ENCODE assay signal across 23 cellular contexts in genomic region chr12:81222841-81223595, GRCh38.
A peak's percentile ranks its signal among the peaks of the same experiment; 100 is the strongest.
DNase-seq lines count a peak whose midpoint lies in the region; ATAC-seq and TF ChIP-seq lines count a peak whose summit lies in the region.
"Had no signal": no experiment of that assay in that cellular context is flagged by ENCODE, and none has a peak within 500 bp of the region (broad histone marks: within the 10 kb centered on the region; RNA-seq: fewer than 3 reads in every experiment).

No MANE protein-coding gene starts in this region.

- CTCF ChIA-PET in BJ (lab: Yijun Ruan, JAX) (no interaction called here), PC-9 (lab: Charles Lee) (no interaction called here)

- no peak overlapping the region for H2AFZ ChIP-seq in PC-9

- H3K36me3 ChIP-seq in BJ (ENCODE audit: control insufficient read depth, insufficient read depth, low read length) (no peaks in the 10 kb centered on the region), PC-9 (ENCODE audit: low read depth) (no peaks in the 10 kb centered on the region)
- H3K36me3 ChIP-seq: WERI-Rb-1 had no signal

- TF ChIP-seq CTCF in BJ (IDR thresholded peaks at IDR 0.05; ENCODE audit: insufficient read depth, low read depth, low read length) (no peak), dorsolateral prefrontal cortex (IDR thresholded peaks at IDR 0.05 in 54 of 56, conservative IDR thresholded peaks at IDR 0.05 in 2 of 56; ENCODE audit: low read depth in 1 of 56, partially characterized antibody in 56 of 56) (no peak), natural killer cell (IDR thresholded peaks at IDR 0.05) (no peak), PC-9 (conservative IDR thresholded peaks at IDR 0.05) (no peak)

- H3K4me1 ChIP-seq in PC-9 (replicated peaks; ENCODE audit: insufficient read depth), result no peaks in the 10 kb centered on the region

- no peaks in the 10 kb centered on the region for H3K9me3 ChIP-seq in PC-9 (ENCODE audit: insufficient read depth, low read depth)

- no peaks in the 10 kb centered on the region for H3K4me1 Mint-ChIP-seq in natural killer cell
- H3K4me1 Mint-ChIP-seq: activated CD4-positive, alpha-beta T cell treated with anti-CD3 and anti-CD28 coated beads, Interleukin-2, amount 10 ng/mL, durations not matched to agents 24 days and 14 days; activated CD8-positive, alpha-beta memory T cell treated with anti-CD3 and anti-CD28 coated beads, Interleukin-2, amount 10 ng/mL, durations not matched to agents 7 days and 5 days; stimulated activated memory B cell treated with anti-CD40 and anti-IgM and Interleukin-4, amounts not matched to agents 10 μg/mL and 1 μg/mL and 100 μg/mL, for 72 hours had no signal

- H3K27ac ChIP-seq in dorsolateral prefrontal cortex (peak overlapping the region in 48 of 59 donors; percentile 1 to 83 (median 55)), PC-9 (no peak overlapping the region)
- H3K27ac ChIP-seq: WERI-Rb-1 had no signal

- H3K9me3 Mint-ChIP-seq in natural killer cell, result peaks cover 13 to 14% of the 10 kb centered on the region in 2 donors
- H3K9me3 Mint-ChIP-seq: activated CD4-positive, alpha-beta T cell treated with anti-CD3 and anti-CD28 coated beads, Interleukin-2, amount 10 ng/mL, durations not matched to agents 24 days and 14 days; activated naive CD4-positive, alpha-beta T cell treated with anti-CD3 and anti-CD28 coated beads for 36 hours had no signal

- no peaks in the 10 kb centered on the region for H3F3A ChIP-seq in PC-9 (ENCODE audit: insufficient read depth, low read depth)

- intact Hi-C loops in dorsolateral prefrontal cortex (cut with DNase I), result no loop called here
- intact Hi-C loops in natural killer cell (cut with micrococcal nuclease), result no loop called here
- intact Hi-C loops in PC-9 (cut with micrococcal nuclease; ENCODE audit: unreplicated experiment), result no loop called here

- H3K27me3 Mint-ChIP-seq in natural killer cell (ENCODE audit: low read depth in 2 of 2), result no peaks in the 10 kb centered on the region
- H3K27me3 Mint-ChIP-seq: activated CD4-positive, alpha-beta T cell treated with anti-CD3 and anti-CD28 coated beads, Interleukin-2, amount 10 ng/mL, durations not matched to agents 24 days and 14 days; activated CD8-positive, alpha-beta memory T cell treated with anti-CD3 and anti-CD28 coated beads, Interleukin-2, amount 10 ng/mL, durations not matched to agents 7 days and 5 days; stimulated activated memory B cell treated with anti-CD40 and anti-IgM and Interleukin-4, amounts not matched to agents 10 μg/mL and 1 μg/mL and 100 μg/mL, for 72 hours had no signal

- no peak overlapping the region for H3K4me3 ChIP-seq in BJ (ENCODE audit: low read depth, low read length)
- no peak overlapping the region for H3K4me3 ChIP-seq in dorsolateral prefrontal cortex
- H3K4me3 ChIP-seq in PC-9, result no peak overlapping the region

- H3K27ac Mint-ChIP-seq in natural killer cell, result no peak overlapping the region
- H3K27ac Mint-ChIP-seq: activated CD4-positive, alpha-beta T cell treated with anti-CD3 and anti-CD28 coated beads, Interleukin-2, amount 10 ng/mL, durations not matched to agents 24 days and 14 days; activated CD8-positive, alpha-beta memory T cell treated with anti-CD3 and anti-CD28 coated beads, Interleukin-2, amount 10 ng/mL, durations not matched to agents 7 days and 5 days; activated naive CD4-positive, alpha-beta T cell treated with anti-CD3 and anti-CD28 coated beads for 36 hours; stimulated activated memory B cell treated with anti-CD40 and anti-IgM and Interleukin-4, amounts not matched to agents 10 μg/mL and 1 μg/mL and 100 μg/mL, for 72 hours had no signal

- DNase-seq in BJ (ENCODE audit: low read depth) (peak; percentile 27), NCI-H69 (lab: John Stamatoyannopoulos, UW) (peak; percentile 58), dorsolateral prefrontal cortex (no peak), renal cortical epithelial cell (ENCODE audit: low read depth) (peak; percentile 11), NCI-H2107 treated with DMSO at 0.1 percent for 48 hours (lab: John Stamatoyannopoulos, UW; ENCODE audit: unreplicated experiment) (no peak), natural killer cell (no peak), AG08396 (ENCODE audit: low spot score) (no peak), PC-9 (no peak)
- DNase-seq: activated CD4-positive, alpha-beta T cell treated with anti-CD3 and anti-CD28 coated beads, Interleukin-2, amount 10 ng/mL, durations not matched to agents 24 days and 14 days; activated CD8-positive, alpha-beta memory T cell treated with anti-CD3 and anti-CD28 coated beads, Interleukin-2, amount 10 ng/mL, durations not matched to agents 7 days and 5 days; activated naive CD4-positive, alpha-beta T cell treated with anti-CD3 and anti-CD28 coated beads for 36 hours; AML-193; central memory CD4-positive, alpha-beta T cell; DMS153; GDM1; left cardiac atrium; NCI-H187 treated with DMSO at 0.1 percent for 48 hours; NCI-H2227 treated with DMSO at 0.1 percent for 48 hours; NCI-H748 treated with DMSO at 0.1 percent for 48 hours; stimulated activated CD4-positive, alpha-beta T cell treated with anti-CD3 and anti-CD28 coated beads, Interleukin-4, amount 100 ng/mL, for 1 hour; WERI-Rb-1 had no signal

- no TSS peak for BruUV-seq in PC-9 (replicated peaks; lab: Mats Ljungman, UMichigan)

- no peaks in the 10 kb centered on the region for H3K79me2 ChIP-seq in PC-9 (ENCODE audit: low read depth)

- no peaks in the 10 kb centered on the region for H3K36me3 Mint-ChIP-seq in natural killer cell
- H3K36me3 Mint-ChIP-seq: activated CD8-positive, alpha-beta memory T cell treated with anti-CD3 and anti-CD28 coated beads, Interleukin-2, amount 10 ng/mL, durations not matched to agents 7 days and 5 days; stimulated activated memory B cell treated with anti-CD40 and anti-IgM and Interleukin-4, amounts not matched to agents 10 μg/mL and 1 μg/mL and 100 μg/mL, for 72 hours had no signal

- no peak for ATAC-seq in natural killer cell
- ATAC-seq: activated CD8-positive, alpha-beta memory T cell treated with anti-CD3 and anti-CD28 coated beads, Interleukin-2, amount 10 ng/mL, durations not matched to agents 7 days and 5 days; left cardiac atrium; SK-N-SH treated with all-trans-retinoic acid at 6 μM for 48 hours; stimulated activated memory B cell treated with anti-CD40 and anti-IgM and Interleukin-4, amounts not matched to agents 10 μg/mL and 1 μg/mL and 100 μg/mL, for 72 hours had no signal

- H3K4me2 ChIP-seq in PC-9, result no peak overlapping the region

- H3K27me3 ChIP-seq in BJ (ENCODE audit: control insufficient read depth, insufficient read depth, low read length) (no peaks in the 10 kb centered on the region), dorsolateral prefrontal cortex (no peaks in the 10 kb centered on the region), PC-9 (ENCODE audit: insufficient read depth, low read depth) (no peaks in the 10 kb centered on the region)

- H4K20me1 ChIP-seq in PC-9 (ENCODE audit: insufficient read depth), result no peaks in the 10 kb centered on the region

- POLR2A ChIA-PET in BJ (lab: Charles Lee), result no interaction called here
- POLR2A ChIA-PET in PC-9 (lab: Charles Lee; ENCODE audit: unreplicated experiment), result no interaction called here

- no peak overlapping the region for H3K4me3 Mint-ChIP-seq in natural killer cell
- H3K4me3 Mint-ChIP-seq: activated CD4-positive, alpha-beta T cell treated with anti-CD3 and anti-CD28 coated beads, Interleukin-2, amount 10 ng/mL, durations not matched to agents 24 days and 14 days; activated CD8-positive, alpha-beta memory T cell treated with anti-CD3 and anti-CD28 coated beads, Interleukin-2, amount 10 ng/mL, durations not matched to agents 7 days and 5 days; activated naive CD4-positive, alpha-beta T cell treated with anti-CD3 and anti-CD28 coated beads for 36 hours; stimulated activated memory B cell treated with anti-CD40 and anti-IgM and Interleukin-4, amounts not matched to agents 10 μg/mL and 1 μg/mL and 100 μg/mL, for 72 hours had no signal

- no peaks in the 10 kb centered on the region for H3K9me2 ChIP-seq in PC-9 (ENCODE audit: insufficient read depth)

Comparison
In these comparisons a context has a peak if more than half of its experiments do, and no peak if none do; other contexts are left out.
1. DNase-seq: peak in BJ (single experiment), NCI-H69 (single experiment) and renal cortical epithelial cell (single experiment); none in dorsolateral prefrontal cortex (0 of 10), NCI-H2107 treated with DMSO at 0.1 percent for 48 hours (single experiment), natural killer cell (single experiment), AG08396 (single experiment) and PC-9 (0 of 2).